In genomic region chr17:15384142-15384803, GRCh38 we compare ENCODE assay signal across 11 cellular contexts. TPM values are rescaled to one million over a fixed set of nuclear protein-coding genes. Genes with fewer than 3 reads are reported as not detected.
DNase-seq lines count a peak whose midpoint lies in the region; ATAC-seq and TF ChIP-seq lines count a peak whose summit lies in the region.
"Had no signal": no experiment of that assay in that cellular context is flagged by ENCODE, and none has a peak within 500 bp of the region (broad histone marks: within the 10 kb centered on the region; RNA-seq: fewer than 3 reads in every experiment).

No MANE protein-coding gene starts in this region.

- in situ Hi-C loops in mammary epithelial cell (cut with MboI; ENCODE audit: low sequenced_read_pairs in 2 of 2) = no loop called here

- peak; percentile 16 for DNase-seq in GM04504 (ENCODE audit: low read depth)
- DNase-seq in mammary epithelial cell = no peak
- DNase-seq in inferior parietal cortex (ENCODE audit: extremely low spot score) = peak; percentile 47
- DNase-seq in NCI-H69 (lab: John Stamatoyannopoulos, UW) = no peak
- DNase-seq in DMS153 (lab: John Stamatoyannopoulos, UW) = no peak
- DNase-seq in NCI-H2107 (lab: John Stamatoyannopoulos, UW) = no peak
- DNase-seq: activated CD4-positive, alpha-beta T cell treated with anti-CD3 and anti-CD28 coated beads, Interleukin-2, amount 50 U/mL, for 48 hours; Karpas-422; OCI-M1 had no signal

- dilution Hi-C loops in mammary epithelial cell (cut with HindIII; ENCODE audit: low sequenced_read_pairs) = no loop called here

- no peaks in the 10 kb centered on the region for H3K27me3 ChIP-seq in mammary epithelial cell (ENCODE audit: insufficient read depth, low read length)
- H3K27me3 ChIP-seq in skeletal muscle satellite cell (ENCODE audit: control insufficient read depth, insufficient read depth, low read length) = peaks cover 6% of the 10 kb centered on the region

- H3K9me3 ChIP-seq in mammary epithelial cell (replicated peaks; ENCODE audit: insufficient read depth, low read length) (no peaks in the 10 kb centered on the region), skeletal muscle satellite cell (replicated peaks; ENCODE audit: low read length) (peaks cover 3% of the 10 kb centered on the region)

- intact Hi-C loops in mammary epithelial cell (cut with micrococcal nuclease) = no loop called here

- H3K9ac ChIP-seq in mammary epithelial cell (ENCODE audit: insufficient read depth, low read length) = peak overlapping the region; percentile 11
- peak overlapping the region; percentile 77 for H3K9ac ChIP-seq in skeletal muscle satellite cell (ENCODE audit: low read depth, low read length)

- H3K27ac ChIP-seq in mammary epithelial cell (ENCODE audit: insufficient read depth, low read depth, low read length) = peak overlapping the region; percentile 3

- no peaks in the 10 kb centered on the region for H4K20me1 ChIP-seq in mammary epithelial cell (ENCODE audit: insufficient read depth, low read length)

- H3K36me3 ChIP-seq in mammary epithelial cell (ENCODE audit: insufficient read depth, low read length) = no peaks in the 10 kb centered on the region
- no peaks in the 10 kb centered on the region for H3K36me3 ChIP-seq in skeletal muscle satellite cell (ENCODE audit: insufficient read depth, low read length)

- no TSS peak for BruUV-seq in mammary epithelial cell (replicated peaks; lab: Mats Ljungman, UMichigan)

- H3K4me3 ChIP-seq in mammary epithelial cell (replicated peaks in 1 of 3; ENCODE audit: insufficient read depth in 1 of 3, low read depth in 2 of 3, low read length in 3 of 3) (peak overlapping the region in 2 of 3 experiments; percentile 5 to 27), skeletal muscle satellite cell (ENCODE audit: low read length) (peak overlapping the region; percentile 63)

- H3K4me1 ChIP-seq in mammary epithelial cell (ENCODE audit: insufficient read depth, low read length) (peaks cover 7% of the 10 kb centered on the region), skeletal muscle satellite cell (ENCODE audit: control insufficient read depth, insufficient read depth, low read length) (peaks cover 10% of the 10 kb centered on the region)

- ATAC-seq in GM18873 (IDR thresholded peaks at IDR 0.05; ENCODE audit: low FRiP score, unreplicated experiment) = no peak

- H2AFZ ChIP-seq in mammary epithelial cell (ENCODE audit: low read depth, low read length) = peak overlapping the region; percentile 97

- CTCF ChIA-PET in mammary epithelial cell (lab: Charles Lee; ENCODE audit: low non-redundant PET) = no interaction called here

- H3K4me2 ChIP-seq in mammary epithelial cell (ENCODE audit: insufficient read depth, low read depth, low read length) (peak overlapping the region; percentile 78), skeletal muscle satellite cell (ENCODE audit: low read length) (peak overlapping the region; percentile 85)

- no peak for TF ChIP-seq CTCF in mammary epithelial cell (conservative IDR thresholded peaks at IDR 0.05 in 1 of 2, IDR thresholded peaks at IDR 0.05 in 1 of 2; ENCODE audit: extremely low read depth in 1 of 2, insufficient read depth in 1 of 2, low read depth in 1 of 2, low read length in 2 of 2)

- H3K79me2 ChIP-seq in mammary epithelial cell (ENCODE audit: insufficient read depth, low read length) = no peaks in the 10 kb centered on the region

- WGBS in mammary epithelial cell (ENCODE audit: low coverage, missing lambda C conversion rate) = 28% methylated on average over 10 of the region's 10 CpGs

RNA-seq across cellular contexts. Expression of gene TEKT3, which starts 42.9 kb away (rescaled TPM):
- total RNA-seq in mammary epithelial cell = not detected
- not detected for polyA plus RNA-seq in mammary epithelial cell
- not detected for polyA minus RNA-seq in mammary epithelial cell
- not detected in 2 replicates for total RNA-seq in skeletal muscle satellite cell (2012; rRNA removed)

Comparison
In these comparisons a context has a peak if more than half of its experiments do, and no peak if none do; other contexts are left out.
1. DNase-seq: peak in GM04504 (single experiment) and inferior parietal cortex (single experiment); none in mammary epithelial cell (single experiment), NCI-H69 (single experiment), DMS153 (single experiment) and NCI-H2107 (single experiment).